1 cellular context compared by ENCODE assay signal in the genomic region with DNA sequence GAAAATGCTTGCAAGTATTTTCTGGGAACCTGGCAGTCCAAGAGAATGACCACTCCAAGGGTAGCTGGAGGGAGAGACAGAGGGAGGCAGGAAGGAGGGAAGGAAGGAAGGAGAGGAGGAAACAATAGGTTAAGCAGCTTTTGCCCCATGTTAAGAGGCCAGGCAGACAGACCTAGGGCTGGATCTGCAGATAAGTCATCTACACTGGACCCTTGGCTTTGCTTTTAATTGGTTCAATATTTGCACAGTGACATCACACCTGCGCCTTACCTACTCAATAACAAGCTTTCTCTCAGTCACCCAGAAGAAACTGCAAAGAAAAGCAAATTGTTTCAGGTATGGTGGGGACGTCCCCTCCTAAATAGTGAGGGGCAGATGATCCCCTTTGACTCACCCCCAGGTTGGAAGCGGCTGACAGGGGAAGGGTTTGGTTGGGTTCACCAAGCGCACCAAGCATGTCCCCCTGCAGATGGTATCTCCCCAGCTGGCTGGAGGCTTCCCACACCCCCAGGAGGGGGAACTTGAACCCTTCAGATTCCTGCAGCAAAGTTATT.
TF ChIP-seq lines count a peak whose summit lies in the region.

No MANE protein-coding gene starts in this region.

TF ChIP-seq in HepG2, 621 proteins besides CTCF, POLR2A, EP300 and RAD21 (continued from another document and continues in another):
- TF ChIP-seq, protein P1, sequence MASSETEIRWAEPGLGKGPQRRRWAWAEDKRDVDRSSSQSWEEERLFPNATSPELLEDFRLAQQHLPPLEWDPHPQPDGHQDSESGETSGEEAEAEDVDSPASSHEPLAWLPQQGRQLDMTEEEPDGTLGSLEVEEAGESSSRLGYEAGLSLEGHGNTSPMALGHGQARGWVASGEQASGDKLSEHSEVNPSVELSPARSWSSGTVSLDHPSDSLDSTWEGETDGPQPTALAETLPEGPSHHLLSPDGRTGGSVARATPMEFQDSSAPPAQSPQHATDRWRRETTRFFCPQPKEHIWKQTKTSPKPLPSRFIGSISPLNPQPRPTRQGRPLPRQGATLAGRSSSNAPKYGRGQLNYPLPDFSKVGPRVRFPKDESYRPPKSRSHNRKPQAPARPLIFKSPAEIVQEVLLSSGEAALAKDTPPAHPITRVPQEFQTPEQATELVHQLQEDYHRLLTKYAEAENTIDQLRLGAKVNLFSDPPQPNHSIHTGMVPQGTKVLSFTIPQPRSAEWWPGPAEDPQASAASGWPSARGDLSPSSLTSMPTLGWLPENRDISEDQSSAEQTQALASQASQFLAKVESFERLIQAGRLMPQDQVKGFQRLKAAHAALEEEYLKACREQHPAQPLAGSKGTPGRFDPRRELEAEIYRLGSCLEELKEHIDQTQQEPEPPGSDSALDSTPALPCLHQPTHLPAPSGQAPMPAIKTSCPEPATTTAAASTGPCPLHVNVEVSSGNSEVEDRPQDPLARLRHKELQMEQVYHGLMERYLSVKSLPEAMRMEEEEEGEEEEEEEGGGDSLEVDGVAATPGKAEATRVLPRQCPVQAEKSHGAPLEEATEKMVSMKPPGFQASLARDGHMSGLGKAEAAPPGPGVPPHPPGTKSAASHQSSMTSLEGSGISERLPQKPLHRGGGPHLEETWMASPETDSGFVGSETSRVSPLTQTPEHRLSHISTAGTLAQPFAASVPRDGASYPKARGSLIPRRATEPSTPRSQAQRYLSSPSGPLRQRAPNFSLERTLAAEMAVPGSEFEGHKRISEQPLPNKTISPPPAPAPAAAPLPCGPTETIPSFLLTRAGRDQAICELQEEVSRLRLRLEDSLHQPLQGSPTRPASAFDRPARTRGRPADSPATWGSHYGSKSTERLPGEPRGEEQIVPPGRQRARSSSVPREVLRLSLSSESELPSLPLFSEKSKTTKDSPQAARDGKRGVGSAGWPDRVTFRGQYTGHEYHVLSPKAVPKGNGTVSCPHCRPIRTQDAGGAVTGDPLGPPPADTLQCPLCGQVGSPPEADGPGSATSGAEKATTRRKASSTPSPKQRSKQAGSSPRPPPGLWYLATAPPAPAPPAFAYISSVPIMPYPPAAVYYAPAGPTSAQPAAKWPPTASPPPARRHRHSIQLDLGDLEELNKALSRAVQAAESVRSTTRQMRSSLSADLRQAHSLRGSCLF (CRISPR knock-in tag; IDR thresholded peaks at IDR 0.05; ENCODE audit: borderline replicate concordance): no peak
- TF ChIP-seq PHF21A (CRISPR knock-in tag; IDR thresholded peaks at IDR 0.05) (peak; percentile 60; the same call in 1 of the 2 replicates), HNF4A (CRISPR knock-in tag; IDR thresholded peaks at IDR 0.05) (peak; percentile 54), ETV5 (CRISPR knock-in tag; IDR thresholded peaks at IDR 0.05; ENCODE audit: borderline replicate concordance) (no peak), ZBTB38 (CRISPR knock-in tag; IDR thresholded peaks at IDR 0.05) (0 out of 2 replicates have a peak, but pooled peaks have one; percentile 29), ARHGAP35 (CRISPR knock-in tag; IDR thresholded peaks at IDR 0.05; ENCODE audit: borderline replicate concordance) (no peak), NBN (conservative IDR thresholded peaks at IDR 0.05) (no peak), ELF1 (CRISPR knock-in tag; IDR thresholded peaks at IDR 0.05) (no peak), ATF5 (CRISPR knock-in tag; IDR thresholded peaks at IDR 0.05; ENCODE audit: low read depth) (no peak), ZNF142 (CRISPR knock-in tag; IDR thresholded peaks at IDR 0.05) (no peak), ZNF446 (CRISPR knock-in tag; IDR thresholded peaks at IDR 0.05) (no peak), ZBTB20 (CRISPR knock-in tag; IDR thresholded peaks at IDR 0.05; ENCODE audit: borderline replicate concordance, low read depth) (no peak), HNF4G (IDR thresholded peaks at IDR 0.05; ENCODE audit: borderline replicate concordance, low read depth, low read length) (no peak), HNF4G (CRISPR knock-in tag; IDR thresholded peaks at IDR 0.05; ENCODE audit: borderline replicate concordance, low read depth) (no peak), ZNF263 (CRISPR knock-in tag; IDR thresholded peaks at IDR 0.05) (0 out of 2 replicates have a peak, but pooled peaks have one; percentile 7), ZNF124 (CRISPR knock-in tag; IDR thresholded peaks at IDR 0.05) (no peak), FOXK2 (IDR thresholded peaks at IDR 0.05) (no peak), GZF1 (CRISPR knock-in tag; IDR thresholded peaks at IDR 0.05) (no peak), DNMT3B (CRISPR knock-in tag; conservative IDR thresholded peaks at IDR 0.05) (no peak), ZBTB44 (CRISPR knock-in tag; IDR thresholded peaks at IDR 0.05) (no peak), ZNF44 (CRISPR knock-in tag; IDR thresholded peaks at IDR 0.05) (no peak), ZFP90 (CRISPR knock-in tag; IDR thresholded peaks at IDR 0.05; ENCODE audit: borderline replicate concordance) (no peak), HMGXB4 (CRISPR knock-in tag; IDR thresholded peaks at IDR 0.05; ENCODE audit: borderline replicate concordance in 1 of 2, low read depth in 1 of 2) (no peak), UBTF (CRISPR knock-in tag; IDR thresholded peaks at IDR 0.05) (no peak), CCDC6 (CRISPR knock-in tag; IDR thresholded peaks at IDR 0.05) (no peak), ZNF451 (CRISPR knock-in tag; IDR thresholded peaks at IDR 0.05) (no peak), ZSCAN25 (CRISPR knock-in tag; IDR thresholded peaks at IDR 0.05) (no peak), ZKSCAN1 (IDR thresholded peaks at IDR 0.05; ENCODE audit: low read length) (no peak)
- TF ChIP-seq, protein P2, sequence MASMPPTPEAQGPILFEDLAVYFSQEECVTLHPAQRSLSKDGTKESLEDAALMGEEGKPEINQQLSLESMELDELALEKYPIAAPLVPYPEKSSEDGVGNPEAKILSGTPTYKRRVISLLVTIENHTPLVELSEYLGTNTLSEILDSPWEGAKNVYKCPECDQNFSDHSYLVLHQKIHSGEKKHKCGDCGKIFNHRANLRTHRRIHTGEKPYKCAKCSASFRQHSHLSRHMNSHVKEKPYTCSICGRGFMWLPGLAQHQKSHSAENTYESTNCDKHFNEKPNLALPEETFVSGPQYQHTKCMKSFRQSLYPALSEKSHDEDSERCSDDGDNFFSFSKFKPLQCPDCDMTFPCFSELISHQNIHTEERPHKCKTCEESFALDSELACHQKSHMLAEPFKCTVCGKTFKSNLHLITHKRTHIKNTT (CRISPR knock-in tag; IDR thresholded peaks at IDR 0.05): no peak
- TF ChIP-seq, protein P3, sequence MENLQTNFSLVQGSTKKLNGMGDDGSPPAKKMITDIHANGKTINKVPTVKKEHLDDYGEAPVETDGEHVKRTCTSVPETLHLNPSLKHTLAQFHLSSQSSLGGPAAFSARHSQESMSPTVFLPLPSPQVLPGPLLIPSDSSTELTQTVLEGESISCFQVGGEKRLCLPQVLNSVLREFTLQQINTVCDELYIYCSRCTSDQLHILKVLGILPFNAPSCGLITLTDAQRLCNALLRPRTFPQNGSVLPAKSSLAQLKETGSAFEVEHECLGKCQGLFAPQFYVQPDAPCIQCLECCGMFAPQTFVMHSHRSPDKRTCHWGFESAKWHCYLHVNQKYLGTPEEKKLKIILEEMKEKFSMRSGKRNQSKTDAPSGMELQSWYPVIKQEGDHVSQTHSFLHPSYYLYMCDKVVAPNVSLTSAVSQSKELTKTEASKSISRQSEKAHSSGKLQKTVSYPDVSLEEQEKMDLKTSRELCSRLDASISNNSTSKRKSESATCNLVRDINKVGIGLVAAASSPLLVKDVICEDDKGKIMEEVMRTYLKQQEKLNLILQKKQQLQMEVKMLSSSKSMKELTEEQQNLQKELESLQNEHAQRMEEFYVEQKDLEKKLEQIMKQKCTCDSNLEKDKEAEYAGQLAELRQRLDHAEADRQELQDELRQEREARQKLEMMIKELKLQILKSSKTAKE (CRISPR knock-in tag; IDR thresholded peaks at IDR 0.05; ENCODE audit: borderline replicate concordance): no peak
- TF ChIP-seq, protein P4, sequence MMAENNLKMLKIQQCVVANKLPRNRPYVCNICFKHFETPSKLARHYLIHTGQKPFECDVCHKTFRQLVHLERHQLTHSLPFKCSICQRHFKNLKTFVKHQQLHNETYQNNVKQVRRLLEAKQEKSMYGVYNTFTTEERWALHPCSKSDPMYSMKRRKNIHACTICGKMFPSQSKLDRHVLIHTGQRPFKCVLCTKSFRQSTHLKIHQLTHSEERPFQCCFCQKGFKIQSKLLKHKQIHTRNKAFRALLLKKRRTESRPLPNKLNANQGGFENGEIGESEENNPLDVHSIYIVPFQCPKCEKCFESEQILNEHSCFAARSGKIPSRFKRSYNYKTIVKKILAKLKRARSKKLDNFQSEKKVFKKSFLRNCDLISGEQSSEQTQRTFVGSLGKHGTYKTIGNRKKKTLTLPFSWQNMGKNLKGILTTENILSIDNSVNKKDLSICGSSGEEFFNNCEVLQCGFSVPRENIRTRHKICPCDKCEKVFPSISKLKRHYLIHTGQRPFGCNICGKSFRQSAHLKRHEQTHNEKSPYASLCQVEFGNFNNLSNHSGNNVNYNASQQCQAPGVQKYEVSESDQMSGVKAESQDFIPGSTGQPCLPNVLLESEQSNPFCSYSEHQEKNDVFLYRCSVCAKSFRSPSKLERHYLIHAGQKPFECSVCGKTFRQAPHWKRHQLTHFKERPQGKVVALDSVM (CRISPR knock-in tag; IDR thresholded peaks at IDR 0.05): no peak
